In the genomic region with DNA sequence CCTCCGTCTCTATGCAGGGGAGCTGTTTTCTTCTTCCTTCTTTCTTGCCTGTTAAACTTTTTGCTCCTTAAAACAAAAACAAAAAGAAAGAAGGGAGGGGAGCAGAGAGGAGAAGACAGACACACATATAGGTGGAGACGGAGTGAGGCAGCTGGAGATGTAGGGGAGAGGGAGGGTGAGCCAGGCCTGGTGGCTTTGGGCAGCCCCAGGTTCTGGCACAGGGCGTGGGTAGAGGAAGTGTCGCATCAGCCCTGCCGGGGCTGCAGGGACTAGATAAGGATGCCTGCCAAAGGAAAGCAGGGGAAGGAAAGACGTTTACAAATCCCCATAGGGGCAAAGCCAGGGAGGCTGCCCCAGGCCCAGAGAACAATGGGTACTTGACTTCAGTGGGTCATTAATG, we compare ENCODE assay signal across 16 cellular contexts. TPM values are rescaled to one million over a fixed set of nuclear protein-coding genes. Genes with fewer than 3 reads are reported as not detected.
DNase-seq lines count a peak whose midpoint lies in the region; ATAC-seq and TF ChIP-seq lines count a peak whose summit lies in the region.
"Had no signal": no experiment of that assay in that cellular context is flagged by ENCODE, and none has a peak within 500 bp of the region (broad histone marks: within the 10 kb centered on the region; RNA-seq: fewer than 3 reads in every experiment).

No MANE protein-coding gene starts in this region.

- POLR2A ChIA-PET in SK-N-SH (lab: Yijun Ruan, JAX) = no interaction called here

- no peaks in the 10 kb centered on the region for H3K36me3 Mint-ChIP-seq in activated naive CD4-positive, alpha-beta T cell treated with anti-CD3 and anti-CD28 coated beads, Interleukin-2, amount 50 U/mL, for 72 hours
- peaks cover 12% of the 10 kb centered on the region for H3K36me3 Mint-ChIP-seq in stimulated activated effector memory CD8-positive, alpha-beta T cell treated with anti-CD3 and anti-CD28 coated beads, Interleukin-12 subunit alpha, Interleukin-12 subunit beta, amount 100 ng/mL, for 72 hours
- no peaks in the 10 kb centered on the region for H3K36me3 Mint-ChIP-seq in glutamatergic neuron (ENCODE audit: unreplicated experiment)

- DNase-seq in activated naive CD4-positive, alpha-beta T cell treated with anti-CD3 and anti-CD28 coated beads, Interleukin-2, amount 50 U/mL, for 72 hours (ENCODE audit: low spot score in 2 of 2) = no peak
- DNase-seq in activated naive CD4-positive, alpha-beta T cell (lab: John Stamatoyannopoulos, UW) = no peak
- peak; percentile 56 for DNase-seq in SK-N-SH
- no peak for DNase-seq in left ventricle myocardium superior
- no peak for DNase-seq in stimulated activated effector memory CD8-positive, alpha-beta T cell treated with anti-CD3 and anti-CD28 coated beads, Interleukin-12 subunit alpha, Interleukin-12 subunit beta, amount 100 ng/mL, for 72 hours (ENCODE audit: low spot score in 2 of 2)
- no peak for DNase-seq in SK-N-DZ (ENCODE audit: low spot score)
- DNase-seq in glutamatergic neuron = no peak
- no peak for DNase-seq in SIG-M5 (lab: John Stamatoyannopoulos, UW)
- DNase-seq: activated CD4-positive, alpha-beta T cell treated with anti-CD3 and anti-CD28 coated beads, Interleukin-2, amount 10 ng/mL, durations not matched to agents 7 days and 5 days; activated T-cell treated with anti-CD3 and anti-CD28 coated beads, Interleukin-2, amount 50 U/mL, for 4 hours; cerebellar nuclear complex; naive B cell; NCI-H1930; NCI-H748 treated with DMSO at 0.1 percent for 48 hours; testis had no signal

- TF ChIP-seq CTCF in SK-N-SH (IDR thresholded peaks at IDR 0.05) (no peak), glutamatergic neuron (IDR thresholded peaks at IDR 0.05; ENCODE audit: partially characterized antibody, unreplicated experiment) (no peak)

- TF ChIP-seq EP300 in SK-N-SH (IDR thresholded peaks at IDR 0.05; ENCODE audit: borderline replicate concordance in 1 of 2, low read depth in 1 of 2, low read length in 1 of 2) = no peak

- H3K4me1 Mint-ChIP-seq in stimulated activated effector memory CD8-positive, alpha-beta T cell treated with anti-CD3 and anti-CD28 coated beads, Interleukin-12 subunit alpha, Interleukin-12 subunit beta, amount 100 ng/mL, for 72 hours = no peaks in the 10 kb centered on the region
- peaks cover 12% of the 10 kb centered on the region for H3K4me1 Mint-ChIP-seq in glutamatergic neuron (ENCODE audit: low read depth, unreplicated experiment)
- H3K4me1 Mint-ChIP-seq: activated CD4-positive, alpha-beta T cell treated with anti-CD3 and anti-CD28 coated beads, Interleukin-2, amount 10 ng/mL, durations not matched to agents 7 days and 5 days had no signal

- H3K27ac ChIP-seq in SK-N-SH (ENCODE audit: low read depth in 2 of 2, low read length in 1 of 2) = no peak overlapping the region
- H3K27ac ChIP-seq: A549, testis had no signal

- H2AFZ ChIP-seq in SK-N-SH (ENCODE audit: low read depth) = no peak overlapping the region

- H3K9me3 ChIP-seq in SK-N-SH = no peaks in the 10 kb centered on the region
- H3K9me3 ChIP-seq: A549, testis had no signal

- H4K20me1 ChIP-seq in SK-N-SH (ENCODE audit: insufficient read depth) = no peaks in the 10 kb centered on the region

- H3K4me3 Mint-ChIP-seq in stimulated activated effector memory CD8-positive, alpha-beta T cell treated with anti-CD3 and anti-CD28 coated beads, Interleukin-12 subunit alpha, Interleukin-12 subunit beta, amount 100 ng/mL, for 72 hours = no peak overlapping the region
- H3K4me3 Mint-ChIP-seq in glutamatergic neuron (ENCODE audit: unreplicated experiment) = no peak overlapping the region
- H3K4me3 Mint-ChIP-seq: activated CD4-positive, alpha-beta T cell treated with anti-CD3 and anti-CD28 coated beads, Interleukin-2, amount 10 ng/mL, durations not matched to agents 7 days and 5 days; activated T-cell treated with anti-CD3 and anti-CD28 coated beads, Interleukin-2, amount 50 U/mL, for 4 hours; naive B cell had no signal

- no peaks in the 10 kb centered on the region for H3K79me2 ChIP-seq in SK-N-SH (ENCODE audit: insufficient read depth)

- no peaks in the 10 kb centered on the region for H3K9me3 Mint-ChIP-seq in activated naive CD4-positive, alpha-beta T cell treated with anti-CD3 and anti-CD28 coated beads, Interleukin-2, amount 50 U/mL, for 72 hours
- H3K9me3 Mint-ChIP-seq in stimulated activated effector memory CD8-positive, alpha-beta T cell treated with anti-CD3 and anti-CD28 coated beads, Interleukin-12 subunit alpha, Interleukin-12 subunit beta, amount 100 ng/mL, for 72 hours = no peaks in the 10 kb centered on the region
- H3K9me3 Mint-ChIP-seq in glutamatergic neuron (ENCODE audit: unreplicated experiment) = peaks cover 2% of the 10 kb centered on the region
- H3K9me3 Mint-ChIP-seq: activated CD4-positive, alpha-beta T cell treated with anti-CD3 and anti-CD28 coated beads, Interleukin-2, amount 10 ng/mL, durations not matched to agents 7 days and 5 days; activated T-cell treated with anti-CD3 and anti-CD28 coated beads, Interleukin-2, amount 50 U/mL, for 4 hours; naive B cell had no signal

- intact Hi-C loops in left ventricle myocardium superior (cut with micrococcal nuclease) = no loop called here

- TF ChIP-seq RAD21 in SK-N-SH (IDR thresholded peaks at IDR 0.05; ENCODE audit: low read length) = no peak

- H3F3A ChIP-seq in SK-N-SH (replicated peaks; ENCODE audit: insufficient read depth) = no peaks in the 10 kb centered on the region

- H3K4me3 ChIP-seq in SK-N-SH (ENCODE audit: low read depth in 2 of 2, low read length in 1 of 2) = no peak overlapping the region
- H3K4me3 ChIP-seq: A549, testis had no signal

- no peak overlapping the region for H3K9ac ChIP-seq in SK-N-SH

- 64% methylated on average over 6 of the region's 6 CpGs for WGBS in SK-N-SH (ENCODE audit: low lambda C conversion rate)

- no peak overlapping the region for H3K4me2 ChIP-seq in SK-N-SH
- H3K4me2 ChIP-seq: A549 had no signal

- ATAC-seq in activated naive CD4-positive, alpha-beta T cell treated with anti-CD3 and anti-CD28 coated beads, Interleukin-2, amount 50 U/mL, for 72 hours = no peak
- peak; percentile 62 for ATAC-seq in left ventricle myocardium superior
- ATAC-seq in stimulated activated effector memory CD8-positive, alpha-beta T cell treated with anti-CD3 and anti-CD28 coated beads, Interleukin-12 subunit alpha, Interleukin-12 subunit beta, amount 100 ng/mL, for 72 hours = no peak
- ATAC-seq: A549 had no signal

- H3K27me3 ChIP-seq in SK-N-SH (ENCODE audit: insufficient read depth) = no peaks in the 10 kb centered on the region
- H3K27me3 ChIP-seq: testis had no signal

- peaks cover 5 to 10% of the 10 kb centered on the region in 2 experiments for H3K36me3 ChIP-seq in SK-N-SH (replicated peaks in 1 of 2; ENCODE audit: control insufficient read depth in 1 of 2, insufficient read depth in 2 of 2, low read length in 1 of 2)

- no peaks in the 10 kb centered on the region for H3K9me2 ChIP-seq in SK-N-SH

- H3K27ac Mint-ChIP-seq in activated naive CD4-positive, alpha-beta T cell treated with anti-CD3 and anti-CD28 coated beads, Interleukin-2, amount 50 U/mL, for 72 hours = peak overlapping the region; percentile 56 to 68
- H3K27ac Mint-ChIP-seq in stimulated activated effector memory CD8-positive, alpha-beta T cell treated with anti-CD3 and anti-CD28 coated beads, Interleukin-12 subunit alpha, Interleukin-12 subunit beta, amount 100 ng/mL, for 72 hours = peak overlapping the region; percentile 0
- no peak overlapping the region for H3K27ac Mint-ChIP-seq in glutamatergic neuron (ENCODE audit: unreplicated experiment)
- H3K27ac Mint-ChIP-seq: activated CD4-positive, alpha-beta T cell treated with anti-CD3 and anti-CD28 coated beads, Interleukin-2, amount 10 ng/mL, durations not matched to agents 7 days and 5 days had no signal

- H3K27me3 Mint-ChIP-seq in glutamatergic neuron (ENCODE audit: unreplicated experiment) = peaks cover 2% of the 10 kb centered on the region
- H3K27me3 Mint-ChIP-seq: activated CD4-positive, alpha-beta T cell treated with anti-CD3 and anti-CD28 coated beads, Interleukin-2, amount 10 ng/mL, durations not matched to agents 7 days and 5 days had no signal

- peaks cover 0 to 3% of the 10 kb centered on the region in 2 experiments; a peak in 1 of 4 replicates for H3K4me1 ChIP-seq in SK-N-SH (ENCODE audit: control insufficient read depth in 1 of 2, insufficient read depth in 2 of 2, low read depth in 1 of 2, low read length in 1 of 2)
- H3K4me1 ChIP-seq: A549, testis had no signal

- CTCF ChIA-PET in SK-N-SH (lab: Yijun Ruan, JAX) = interaction anchor here (0.8 to 1.3 kb wide), 3 partner anchors 18 to 233 kb away, joined by 4 to 5 read pairs (median 4); no protein-coding TSS in a partner anchor

TF ChIP-seq in SK-N-SH, 30 proteins besides CTCF, POLR2A, EP300 and RAD21 (continues in another document):
- TF ChIP-seq MEF2A (IDR thresholded peaks at IDR 0.05; ENCODE audit: borderline replicate concordance, low read depth) = no peak
- TF ChIP-seq, protein P1, sequence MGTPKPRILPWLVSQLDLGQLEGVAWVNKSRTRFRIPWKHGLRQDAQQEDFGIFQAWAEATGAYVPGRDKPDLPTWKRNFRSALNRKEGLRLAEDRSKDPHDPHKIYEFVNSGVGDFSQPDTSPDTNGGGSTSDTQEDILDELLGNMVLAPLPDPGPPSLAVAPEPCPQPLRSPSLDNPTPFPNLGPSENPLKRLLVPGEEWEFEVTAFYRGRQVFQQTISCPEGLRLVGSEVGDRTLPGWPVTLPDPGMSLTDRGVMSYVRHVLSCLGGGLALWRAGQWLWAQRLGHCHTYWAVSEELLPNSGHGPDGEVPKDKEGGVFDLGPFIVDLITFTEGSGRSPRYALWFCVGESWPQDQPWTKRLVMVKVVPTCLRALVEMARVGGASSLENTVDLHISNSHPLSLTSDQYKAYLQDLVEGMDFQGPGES (IDR thresholded peaks at IDR 0.05; ENCODE audit: low read depth, low read length) = no peak
- no peak for TF ChIP-seq NRF1 (IDR thresholded peaks at IDR 0.05; ENCODE audit: low read depth, low read length)
- TF ChIP-seq TCF12 (IDR thresholded peaks at IDR 0.05) = no peak
- no peak for TF ChIP-seq MXI1 (IDR thresholded peaks at IDR 0.05; ENCODE audit: low read depth, low read length)
- TF ChIP-seq YY1 (IDR thresholded peaks at IDR 0.05; ENCODE audit: low read depth) = no peak

RNA-seq across cellular contexts. Expression of gene PTGS1, which starts 38.7 kb away (rescaled TPM):
- total RNA-seq in activated naive CD4-positive, alpha-beta T cell treated with anti-CD3 and anti-CD28 coated beads, Interleukin-2, amount 50 U/mL, for 72 hours = under 1 TPM; 0.25 to 0.54 TPM
- 4.0 and 5.4 TPM in 2 replicates for polyA plus RNA-seq in SK-N-SH (2012; rRNA removed)
- 3.2 and 4.4 TPM in 2 replicates for polyA plus RNA-seq in SK-N-SH (2012; cell fraction: cytosol; rRNA removed)
- 4.9 and 5.0 TPM in 2 replicates for polyA plus RNA-seq in SK-N-SH (2012; cell fraction: nucleus; rRNA removed)
- total RNA-seq in left ventricle myocardium superior = 3.4 TPM
- not detected in 2 replicates for polyA plus RNA-seq in SK-N-DZ (2014; cell fraction: cytosol; rRNA removed)
- polyA plus RNA-seq in SK-N-DZ (2014; cell fraction: nucleus; rRNA removed) = not detected in 2 replicates
- total RNA-seq in glutamatergic neuron (ENCODE audit: unreplicated experiment) = 0.39 TPM
- total RNA-seq: activated CD4-positive, alpha-beta T cell treated with anti-CD3 and anti-CD28 coated beads, Interleukin-2, amount 10 ng/mL, durations not matched to agents 7 days and 5 days had no signal
